ENCODE assay signal across 11 cellular contexts in the genomic region with DNA sequence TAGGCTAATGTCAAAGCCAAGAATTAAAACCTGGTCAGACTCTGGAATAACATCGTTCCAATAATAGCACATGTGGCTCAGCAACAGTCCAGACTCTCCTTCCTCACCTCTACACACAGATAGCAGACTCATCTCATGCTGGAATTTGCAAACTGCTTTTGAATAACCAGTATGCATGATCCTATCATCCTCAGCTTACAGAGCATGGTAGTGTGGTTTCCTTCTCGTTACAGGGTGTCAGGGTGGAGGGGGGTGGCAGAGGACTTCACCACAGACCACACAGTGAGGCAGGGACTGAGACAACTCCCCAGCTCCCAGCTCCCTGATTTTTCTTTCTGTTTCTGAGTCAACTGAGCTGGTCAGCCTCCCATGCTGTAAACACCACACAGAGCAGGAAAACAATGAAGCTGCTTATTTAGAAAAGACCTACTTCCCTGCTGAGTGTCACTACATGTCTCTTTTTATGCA.
DNase-seq lines count a peak whose midpoint lies in the region; ATAC-seq and TF ChIP-seq lines count a peak whose summit lies in the region.
"Had no signal": no experiment of that assay in that cellular context is flagged by ENCODE, and none has a peak within 500 bp of the region (broad histone marks: within the 10 kb centered on the region; RNA-seq: fewer than 3 reads in every experiment).

No MANE protein-coding gene starts in this region.

- H4K91ac ChIP-seq in mesenchymal stem cell (ENCODE audit: low read length), result peak overlapping the region; percentile 91

- DNase-seq in AG08396 (ENCODE audit: low spot score) (peak; percentile 25), astrocyte of the spinal cord (ENCODE audit: low read depth, low spot score) (peak; percentile 80), mesenchymal stem cell (peak; percentile 93), NCI-H1105 treated with DMSO at 0.1 percent for 48 hours (lab: John Stamatoyannopoulos, UW) (no peak), NK-92 (lab: John Stamatoyannopoulos, UW; ENCODE audit: unreplicated experiment) (no peak)
- peak; percentile 60 for DNase-seq in Jurkat, Clone E6-1 (ENCODE audit: low read depth, low spot score)
- DNase-seq: activated CD4-positive, alpha-beta T cell treated with anti-CD3 and anti-CD28 coated beads, Interleukin-2, amount 50 U/mL, for 48 hours; activated naive CD8-positive, alpha-beta T cell treated with anti-CD3 and anti-CD28 coated beads, Interleukin-2, amount 10 ng/mL, durations not matched to agents 7 days and 5 days; trophoblast cell had no signal

- H3K36me3 ChIP-seq in mesenchymal stem cell (ENCODE audit: control insufficient read depth in 1 of 2, insufficient read depth in 2 of 2, low read depth in 1 of 2, low read length in 2 of 2), result no peaks in the 10 kb centered on the region

- no peak overlapping the region for H2AK5ac ChIP-seq in mesenchymal stem cell (ENCODE audit: low read length, severe bottlenecking)

- H2BK120ac ChIP-seq in mesenchymal stem cell (ENCODE audit: low read depth, low read length), result no peak overlapping the region

- peak overlapping the region; percentile 69 for H3K9ac ChIP-seq in mesenchymal stem cell (ENCODE audit: low read length)

- H3K4ac ChIP-seq in mesenchymal stem cell (ENCODE audit: low read depth in 1 of 2, low read length in 2 of 2), result peak overlapping the region; percentile 69 to 84

- peak overlapping the region; percentile 32 for H2AFZ ChIP-seq in mesenchymal stem cell (ENCODE audit: low read depth, low read length)

- H3K4me1 ChIP-seq in mesenchymal stem cell (ENCODE audit: control insufficient read depth, insufficient read depth, low read depth, low read length), result peaks cover 3% of the 10 kb centered on the region

- no peaks in the 10 kb centered on the region for H3K79me1 ChIP-seq in mesenchymal stem cell (replicated peaks; ENCODE audit: low read length, poor library complexity, severe bottlenecking)

- H3K4me3 ChIP-seq in Jurkat, Clone E6-1 (ENCODE audit: low read length), result no peak overlapping the region
- H3K4me3 ChIP-seq in astrocyte of the spinal cord (ENCODE audit: low read depth, low read length) (no peak overlapping the region), mesenchymal stem cell (ENCODE audit: insufficient read depth in 1 of 2, low read depth in 1 of 2, low read length in 2 of 2) (no peak overlapping the region)

- peak overlapping the region; percentile 23 for H3K27ac ChIP-seq in mesenchymal stem cell (ENCODE audit: low read length, poor library complexity, severe bottlenecking)

- in situ Hi-C loops in astrocyte of the spinal cord (cut with HindIII; ENCODE audit: low sequenced_read_pairs), result no loop called here

- H2BK15ac ChIP-seq in mesenchymal stem cell (ENCODE audit: low read depth, poor library complexity, severe bottlenecking), result peak overlapping the region; percentile 21

- no peak overlapping the region for H3K14ac ChIP-seq in mesenchymal stem cell (ENCODE audit: low read length in 2 of 2)

- H4K8ac ChIP-seq in mesenchymal stem cell (ENCODE audit: low read length), result peak overlapping the region; percentile 71

- TF ChIP-seq CTCF in astrocyte of the spinal cord (IDR thresholded peaks at IDR 0.05; ENCODE audit: low read depth, low read length), result no peak

- no peaks in the 10 kb centered on the region for H3K27me3 ChIP-seq in mesenchymal stem cell (ENCODE audit: control insufficient read depth in 1 of 2, insufficient read depth in 1 of 2, low read length in 2 of 2)

- peak overlapping the region; percentile 62 to 80 for H3K18ac ChIP-seq in mesenchymal stem cell (ENCODE audit: low read depth in 1 of 2, low read length in 2 of 2)

- no peak overlapping the region for H3K23ac ChIP-seq in mesenchymal stem cell (ENCODE audit: low read length in 2 of 2)

- no peak for ATAC-seq in HG02623 (IDR thresholded peaks at IDR 0.05; ENCODE audit: unreplicated experiment)
- no peak for ATAC-seq in GM18502 (IDR thresholded peaks at IDR 0.05; ENCODE audit: poor library complexity, unreplicated experiment)

- H2BK12ac ChIP-seq in mesenchymal stem cell (ENCODE audit: low read length in 2 of 2), result peak overlapping the region; percentile 85

- no peak overlapping the region for H2BK5ac ChIP-seq in mesenchymal stem cell (ENCODE audit: low read depth, low read length, poor library complexity, severe bottlenecking)

- H3K4me2 ChIP-seq in mesenchymal stem cell (ENCODE audit: low read length, poor library complexity, severe bottlenecking), result no peak overlapping the region

- H3K9me3 ChIP-seq in mesenchymal stem cell (ENCODE audit: control insufficient read depth, low read length), result no peaks in the 10 kb centered on the region

- WGBS in mesenchymal stem cell, result 11% methylated on average over 2 of the region's 2 CpGs

Comparison
In these comparisons a context has a peak if more than half of its experiments do, and no peak if none do; other contexts are left out.
1. DNase-seq: peak in AG08396 (single experiment), Jurkat, Clone E6-1 (single experiment), astrocyte of the spinal cord (single experiment) and mesenchymal stem cell (single experiment); none in NCI-H1105 treated with DMSO at 0.1 percent for 48 hours (single experiment) and NK-92 (single experiment).